Comparison of ENCODE assay signal across 11 cellular contexts in the genomic region with DNA sequence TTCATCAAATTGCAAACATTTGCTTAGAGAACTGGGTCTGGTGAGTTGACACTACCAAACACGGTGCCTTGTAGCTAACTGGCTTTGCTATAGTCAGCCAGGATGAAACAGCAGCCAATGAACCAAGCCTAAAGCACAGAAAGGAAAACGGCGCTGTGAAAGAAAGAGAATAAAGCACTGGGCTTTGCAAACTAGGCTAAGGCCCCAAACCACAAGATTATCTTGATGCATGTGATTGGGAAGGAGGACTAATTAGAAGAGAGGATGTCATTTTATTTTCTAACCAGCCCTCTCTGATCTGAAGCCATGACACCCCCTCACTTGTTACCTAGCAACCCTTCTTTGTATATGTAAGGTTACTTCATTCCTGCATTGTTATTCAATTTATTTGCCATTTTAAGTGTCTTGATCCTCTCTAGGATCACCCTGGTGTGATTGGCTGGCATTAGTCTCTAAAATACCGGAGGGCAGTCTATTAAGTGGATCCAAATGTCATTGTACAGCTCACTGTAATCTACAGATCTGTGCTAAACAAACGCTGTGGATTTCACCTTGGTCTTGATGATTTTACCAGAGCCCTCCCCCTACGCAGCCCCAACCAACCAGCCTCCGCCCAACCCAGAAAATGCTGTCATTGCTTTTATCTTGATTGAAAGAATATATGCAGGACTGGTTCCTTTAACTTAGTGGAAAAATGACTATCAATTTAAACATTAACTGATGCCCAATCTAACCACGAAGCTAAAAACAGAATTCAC.
DNase-seq lines count a peak whose midpoint lies in the region; TF ChIP-seq lines count a peak whose summit lies in the region.
"Had no signal": no experiment of that assay in that cellular context is flagged by ENCODE, and none has a peak within 500 bp of the region (broad histone marks: within the 10 kb centered on the region; RNA-seq: fewer than 3 reads in every experiment).

No MANE protein-coding gene starts in this region.

- H4K91ac ChIP-seq in neuronal stem cell (ENCODE audit: low read depth, low read length, poor library complexity): no peak overlapping the region

- H3K23ac ChIP-seq in neuronal stem cell (ENCODE audit: low read depth, low read length, poor library complexity): no peak overlapping the region

- peak overlapping the region in 1 of 2 donors; percentile 36 for H3K4me3 ChIP-seq in neuronal stem cell (ENCODE audit: low read length in 2 of 2)

- no peak overlapping the region for H3K9ac ChIP-seq in neuronal stem cell (ENCODE audit: low read depth, low read length, poor library complexity)

- no peaks in the 10 kb centered on the region for H3K4me1 Mint-ChIP-seq in HFFc6 (ENCODE audit: low read depth)
- H3K4me1 Mint-ChIP-seq: stimulated activated naive B cell treated with anti-CD40 and anti-IgM and Interleukin-4, amounts not matched to agents 10 μg/mL and 1 μg/mL and 100 μg/mL, for 72 hours had no signal

- H3K4me2 ChIP-seq in neuronal stem cell (ENCODE audit: insufficient read depth, low read length, poor library complexity, severe bottlenecking): peak overlapping the region; percentile 45

- H3K9me3 ChIP-seq in neuronal stem cell (replicated peaks in 1 of 2; ENCODE audit: control insufficient read depth in 2 of 2, insufficient read depth in 1 of 2, low read depth in 1 of 2, low read length in 2 of 2): peaks cover 0 to 8% of the 10 kb centered on the region in 2 donors

- H2BK12ac ChIP-seq in neuronal stem cell (ENCODE audit: low read length): no peak overlapping the region

- H3K27me3 ChIP-seq in neuronal stem cell (ENCODE audit: control insufficient read depth in 3 of 3, insufficient read depth in 3 of 3, low read depth in 1 of 3, low read length in 3 of 3): no peaks in the 10 kb centered on the region

- H3K4ac ChIP-seq in neuronal stem cell (ENCODE audit: low read length): no peak overlapping the region

- H3K4me3 Mint-ChIP-seq in HFFc6: no peak overlapping the region
- H3K4me3 Mint-ChIP-seq: stimulated activated naive B cell treated with anti-CD40 and anti-IgM and Interleukin-4, amounts not matched to agents 10 μg/mL and 1 μg/mL and 100 μg/mL, for 72 hours had no signal

- no peak overlapping the region for H3K14ac ChIP-seq in neuronal stem cell (ENCODE audit: low read length)

- H2AK5ac ChIP-seq in neuronal stem cell (ENCODE audit: low read depth, low read length): no peak overlapping the region

- no peaks in the 10 kb centered on the region for H3K79me1 ChIP-seq in neuronal stem cell (ENCODE audit: low read depth, low read length)

- H3K27me3 Mint-ChIP-seq in HFFc6 (ENCODE audit: insufficient read depth): peaks cover 1% of the 10 kb centered on the region; the same call in 1 of the 2 replicates
- H3K27me3 Mint-ChIP-seq: stimulated activated naive B cell treated with anti-CD40 and anti-IgM and Interleukin-4, amounts not matched to agents 10 μg/mL and 1 μg/mL and 100 μg/mL, for 72 hours had no signal

- no peak for TF ChIP-seq CTCF in HFFc6 (IDR thresholded peaks at IDR 0.05)

- WGBS in neuronal stem cell (ENCODE audit: extremely low coverage in 2 of 2, insufficient read length in 2 of 2, insufficient replicate concordance in 1 of 2), 2 donors: no CpG with 5 or more reads among the region's 8 CpGs

- peaks cover 32% of the 10 kb centered on the region for H3K9me3 Mint-ChIP-seq in HFFc6

- peak overlapping the region; percentile 77 for H2AFZ ChIP-seq in neuronal stem cell (ENCODE audit: low read length)

- H3K36me3 Mint-ChIP-seq in HFFc6 (ENCODE audit: low read depth): no peaks in the 10 kb centered on the region
- H3K36me3 Mint-ChIP-seq: stimulated activated naive B cell treated with anti-CD40 and anti-IgM and Interleukin-4, amounts not matched to agents 10 μg/mL and 1 μg/mL and 100 μg/mL, for 72 hours had no signal

- H2BK15ac ChIP-seq in neuronal stem cell (ENCODE audit: low read length): no peak overlapping the region

- no peak overlapping the region for H2BK120ac ChIP-seq in neuronal stem cell (ENCODE audit: low read depth, low read length)

- H3K18ac ChIP-seq in neuronal stem cell (ENCODE audit: low read length): no peak overlapping the region

- H4K8ac ChIP-seq in neuronal stem cell (ENCODE audit: low read depth, low read length): no peak overlapping the region

- peak in 2 of 3 experiments; percentile 21 to 55 for DNase-seq in NCI-H1417 (lab: John Stamatoyannopoulos, UW)
- DNase-seq in NCI-H1417 treated with DMSO at 0.1 percent for 48 hours (lab: John Stamatoyannopoulos, UW): no peak
- peak; percentile 83 for DNase-seq in NCI-H748 treated with DMSO at 0.1 percent for 48 hours (lab: John Stamatoyannopoulos, UW)
- peak; percentile 12 for DNase-seq in amniotic epithelial cell (ENCODE audit: low read depth)
- peak; percentile 61 for DNase-seq in neuronal stem cell (ENCODE audit: low spot score)
- DNase-seq in germinal center (ENCODE audit: low spot score): no peak
- no peak for DNase-seq in HFFc6
- DNase-seq in HUDEP-2 (lab: John Stamatoyannopoulos, UW; ENCODE audit: unreplicated experiment in 76 of 76): no peak
- DNase-seq: KBM-7; occipital lobe; stimulated activated naive B cell treated with anti-CD40 and anti-IgM and Interleukin-4, amounts not matched to agents 10 μg/mL and 1 μg/mL and 100 μg/mL, for 72 hours had no signal

- H2BK5ac ChIP-seq in neuronal stem cell (ENCODE audit: low read length): no peak overlapping the region

- H3K4me1 ChIP-seq in neuronal stem cell (ENCODE audit: control insufficient read depth in 2 of 2, insufficient read depth in 1 of 2, low read depth in 1 of 2, low read length in 2 of 2): peaks cover 14 to 19% of the 10 kb centered on the region in 2 donors

- no peaks in the 10 kb centered on the region for H3K36me3 ChIP-seq in neuronal stem cell (replicated peaks in 1 of 2; ENCODE audit: control insufficient read depth in 2 of 2, insufficient read depth in 2 of 2, low read length in 2 of 2)

- H3K27ac ChIP-seq in neuronal stem cell (replicated peaks; ENCODE audit: low read length): peak overlapping the region; percentile 81

- H3K27ac Mint-ChIP-seq in HFFc6: no peak overlapping the region
- H3K27ac Mint-ChIP-seq: stimulated activated naive B cell treated with anti-CD40 and anti-IgM and Interleukin-4, amounts not matched to agents 10 μg/mL and 1 μg/mL and 100 μg/mL, for 72 hours had no signal

Comparison
In these comparisons a context has a peak if more than half of its experiments do, and no peak if none do; other contexts are left out.
1. DNase-seq: peak in NCI-H1417 (2 of 3), NCI-H748 treated with DMSO at 0.1 percent for 48 hours (single experiment), amniotic epithelial cell (single experiment) and neuronal stem cell (single experiment); none in NCI-H1417 treated with DMSO at 0.1 percent for 48 hours (single experiment), germinal center (single experiment), HFFc6 (single experiment) and HUDEP-2 (0 of 76).